In the genomic region with DNA sequence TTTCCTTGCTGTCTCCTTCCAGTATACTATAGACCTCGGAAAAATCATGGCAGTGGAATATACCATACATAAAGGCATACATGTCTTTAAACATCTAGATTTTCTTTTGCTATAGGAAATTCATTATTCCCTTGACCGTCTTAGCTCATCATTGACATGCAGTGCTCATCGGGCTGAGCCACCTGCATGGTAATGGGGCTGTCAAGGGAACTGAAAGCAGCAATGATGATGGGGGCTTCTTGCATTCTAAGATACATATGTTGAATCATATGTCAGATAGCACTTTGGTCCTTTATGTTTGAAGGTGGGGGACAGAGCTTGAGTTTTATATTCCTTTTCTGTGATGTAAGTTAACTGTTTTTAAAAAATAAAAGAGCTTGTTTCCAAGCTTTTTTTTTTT, we compare ENCODE assay signal across 21 cellular contexts.
"Had no signal": no experiment of that assay in that cellular context is flagged by ENCODE, and none has a peak within 500 bp of the region (broad histone marks: within the 10 kb centered on the region; RNA-seq: fewer than 3 reads in every experiment).

No MANE protein-coding gene starts in this region.

- H3K4me3 Mint-ChIP-seq: activated CD4-positive, alpha-beta memory T cell treated with anti-CD3 and anti-CD28 coated beads for 36 hours; activated T-helper 17 cell treated with anti-CD3 and anti-CD28 coated beads, Interleukin-2, amount 50 U/mL, for 72 hours; endodermal cell; neural crest cell; T-helper 2 cell treated with Interferon-gamma antibody and Interleukin-4, amounts not matched to agents 5 μg/mL and 100 μg/mL, for 36 hours had no signal

- H3K4me1 Mint-ChIP-seq: endodermal cell had no signal

- ATAC-seq: activated T-helper 17 cell treated with anti-CD3 and anti-CD28 coated beads, Interleukin-2, amount 50 U/mL, for 72 hours; heart left ventricle; left ventricle myocardium superior; sciatic nerve had no signal

- H3K9me3 Mint-ChIP-seq: activated CD4-positive, alpha-beta memory T cell treated with anti-CD3 and anti-CD28 coated beads for 36 hours; activated T-helper 17 cell treated with anti-CD3 and anti-CD28 coated beads, Interleukin-2, amount 50 U/mL, for 72 hours; endodermal cell; neural crest cell; T-helper 2 cell treated with Interferon-gamma antibody and Interleukin-4, amounts not matched to agents 5 μg/mL and 100 μg/mL, for 36 hours had no signal

- H3K9me3 ChIP-seq: heart left ventricle had no signal

- H3K27ac Mint-ChIP-seq: activated CD4-positive, alpha-beta memory T cell treated with anti-CD3 and anti-CD28 coated beads for 36 hours; activated T-helper 17 cell treated with anti-CD3 and anti-CD28 coated beads, Interleukin-2, amount 50 U/mL, for 72 hours; endodermal cell; T-helper 2 cell treated with Interferon-gamma antibody and Interleukin-4, amounts not matched to agents 5 μg/mL and 100 μg/mL, for 36 hours had no signal

- H3K27ac ChIP-seq: epithelial cell of prostate, heart left ventricle, SK-N-MC had no signal

- DNase-seq: activated CD4-positive, alpha-beta memory T cell treated with anti-CD3 and anti-CD28 coated beads for 36 hours; activated CD4-positive, alpha-beta T cell treated with anti-CD3 and anti-CD28 coated beads for 4 hours; cerebellar nuclear complex; cortex of kidney; endodermal cell; heart left ventricle; left ventricle myocardium superior; midbrain; occipital lobe; small intestine; stimulated activated CD4-positive, alpha-beta T cell treated with anti-CD3 and anti-CD28 coated beads, Interleukin-15, amount 100 ng/mL, for 24 hours; stimulated activated CD8-positive, alpha-beta memory T cell treated with anti-CD3 and anti-CD28 coated beads, Interleukin-4, amount 100 ng/mL, for 48 hours; stimulated activated naive CD4-positive, alpha-beta T cell had no signal

- FAIRE-seq: islet of Langerhans, small intestine, TTC549 had no signal

- H3K4me3 ChIP-seq: heart left ventricle, SK-N-MC had no signal

- H3K27me3 Mint-ChIP-seq: activated CD4-positive, alpha-beta memory T cell treated with anti-CD3 and anti-CD28 coated beads for 36 hours; activated T-helper 17 cell treated with anti-CD3 and anti-CD28 coated beads, Interleukin-2, amount 50 U/mL, for 72 hours had no signal

- H3K27me3 ChIP-seq: heart left ventricle had no signal
